8 cellular contexts compared by ENCODE assay signal in genomic region chr10:92124524-92125168, GRCh38.
DNase-seq lines count a peak whose midpoint lies in the region; ATAC-seq, FAIRE-seq and TF ChIP-seq lines count a peak whose summit lies in the region.

No MANE protein-coding gene starts in this region.

- TF ChIP-seq CTCF in astrocyte (IDR thresholded peaks at IDR 0.05; ENCODE audit: insufficient read depth, low read depth, low read length) (no peak), heart left ventricle (IDR thresholded peaks at IDR 0.05) (no peak), tibial nerve (IDR thresholded peaks at IDR 0.05) (no peak)

- H3K27me3 Mint-ChIP-seq in astrocyte (ENCODE audit: low read depth, unreplicated experiment): no peaks in the 10 kb centered on the region

- H3K27me3 ChIP-seq in astrocyte (ENCODE audit: insufficient read depth, low read length): peaks cover 3% of the 10 kb centered on the region
- no peaks in the 10 kb centered on the region for H3K27me3 ChIP-seq in heart left ventricle
- no peaks in the 10 kb centered on the region for H3K27me3 ChIP-seq in rectal smooth muscle tissue (ENCODE audit: control insufficient read depth, insufficient read depth, low read length)
- H3K27me3 ChIP-seq in tibial nerve: no peaks in the 10 kb centered on the region

- H3K4me3 ChIP-seq in astrocyte (ENCODE audit: insufficient read depth, low read depth, low read length): no peak overlapping the region
- H3K4me3 ChIP-seq in heart left ventricle: no peak overlapping the region
- H3K4me3 ChIP-seq in rectal smooth muscle tissue (ENCODE audit: low read length): no peak overlapping the region
- no peak overlapping the region for H3K4me3 ChIP-seq in tibial nerve

- H3K27ac ChIP-seq in astrocyte (ENCODE audit: low read depth, low read length) (no peak overlapping the region), heart left ventricle (peak overlapping the region; percentile 25 to 84 (median 76)), rectal smooth muscle tissue (ENCODE audit: low read depth, low read length) (peak overlapping the region; percentile 51), tibial nerve (peak overlapping the region in 2 of 4 donors; percentile 52 to 66)

- no peaks in the 10 kb centered on the region for H3K36me3 ChIP-seq in astrocyte (ENCODE audit: insufficient read depth, low read length)
- no peaks in the 10 kb centered on the region for H3K36me3 ChIP-seq in heart left ventricle
- no peaks in the 10 kb centered on the region for H3K36me3 ChIP-seq in rectal smooth muscle tissue (ENCODE audit: control insufficient read depth, insufficient read depth, low read length)
- no peaks in the 10 kb centered on the region for H3K36me3 ChIP-seq in tibial nerve

- H3K4me2 ChIP-seq in astrocyte (ENCODE audit: low read length): peak overlapping the region; percentile 31

- no peak for FAIRE-seq in astrocyte (lab: Jason Lieb, UNC)

- TF ChIP-seq POLR2A in heart left ventricle (IDR thresholded peaks at IDR 0.05) (no peak), tibial nerve (IDR thresholded peaks at IDR 0.05) (no peak)

- H3K79me2 ChIP-seq in astrocyte (ENCODE audit: insufficient read depth, low read length): no peaks in the 10 kb centered on the region

- peaks cover 25% of the 10 kb centered on the region for H4K20me1 ChIP-seq in astrocyte (ENCODE audit: insufficient read depth, low read length)

- no peak overlapping the region for H3K27ac Mint-ChIP-seq in astrocyte (ENCODE audit: unreplicated experiment)

- intact Hi-C loops in heart left ventricle (cut with DNase I): loop anchor here in 1 of 10 donors (10.0 kb wide), 1 partner anchor 110 kb away; no protein-coding TSS in a partner anchor

- ATAC-seq in heart left ventricle (peak; percentile 35 to 79 (median 68)), GM18861 (IDR thresholded peaks at IDR 0.05; ENCODE audit: unreplicated experiment) (no peak)

- no peak overlapping the region for H2AFZ ChIP-seq in astrocyte (ENCODE audit: low read depth, low read length)

- H3K9me3 ChIP-seq in astrocyte (ENCODE audit: insufficient read depth, low read depth, low read length): no peaks in the 10 kb centered on the region
- no peaks in the 10 kb centered on the region for H3K9me3 ChIP-seq in heart left ventricle
- H3K9me3 ChIP-seq in tibial nerve: no peaks in the 10 kb centered on the region

- peak in 1 of 2 donors; percentile 27 for TF ChIP-seq EP300 in tibial nerve (IDR thresholded peaks at IDR 0.05)

- H3K9me3 Mint-ChIP-seq in astrocyte (ENCODE audit: unreplicated experiment): no peaks in the 10 kb centered on the region

- WGBS in heart left ventricle, 4 donors: 13 to 33% (median 22%) methylated on average over 3 of the region's 3 CpGs
- WGBS in tibial nerve, 2 donors: 23 to 33% methylated on average over 3 of the region's 3 CpGs

- no peaks in the 10 kb centered on the region for H3K36me3 Mint-ChIP-seq in astrocyte (ENCODE audit: low read depth, unreplicated experiment)

- H3K4me1 Mint-ChIP-seq in astrocyte (ENCODE audit: low read depth, unreplicated experiment): peaks cover 15% of the 10 kb centered on the region

- H3K4me3 Mint-ChIP-seq in astrocyte (ENCODE audit: unreplicated experiment): no peak overlapping the region

- H3K9ac ChIP-seq in astrocyte (ENCODE audit: low read length) (no peak overlapping the region), rectal smooth muscle tissue (ENCODE audit: low read length) (no peak overlapping the region)

- DNase-seq in GM03348 (ENCODE audit: low spot score): peak; percentile 13
- peak; percentile 92 for DNase-seq in astrocyte (ENCODE audit: low read depth)
- peak in 2 of 5 donors; percentile 41 to 50 for DNase-seq in heart left ventricle
- DNase-seq in OCI-M2 (lab: John Stamatoyannopoulos, UW; ENCODE audit: unreplicated experiment): no peak
- no peak for DNase-seq in tibial nerve (ENCODE audit: low spot score in 2 of 2)
- no peak for DNase-seq in UCSD-AML1 (lab: John Stamatoyannopoulos, UW; ENCODE audit: unreplicated experiment)

- H3K4me1 ChIP-seq in astrocyte (ENCODE audit: insufficient read depth, low read length): peaks cover 9% of the 10 kb centered on the region
- H3K4me1 ChIP-seq in heart left ventricle: peaks cover 20 to 61% (median 50%) of the 10 kb centered on the region in 12 donors
- H3K4me1 ChIP-seq in rectal smooth muscle tissue (ENCODE audit: control insufficient read depth, insufficient read depth, low read length): peaks cover 26% of the 10 kb centered on the region
- H3K4me1 ChIP-seq in tibial nerve: peaks cover 0 to 49% (median 17%) of the 10 kb centered on the region in 4 donors

Comparison
In these comparisons a context has a peak if more than half of its experiments do, and no peak if none do; other contexts are left out.
1. DNase-seq: peak in GM03348 (single experiment) and astrocyte (single experiment); none in OCI-M2 (single experiment), tibial nerve (0 of 2) and UCSD-AML1 (single experiment).